ENCODE assay signal across 10 cellular contexts in genomic region chr1:215631489-215631888, GRCh38.
DNase-seq lines count a peak whose midpoint lies in the region; TF ChIP-seq lines count a peak whose summit lies in the region.
"Had no signal": no experiment of that assay in that cellular context is flagged by ENCODE, and none has a peak within 500 bp of the region (broad histone marks: within the 10 kb centered on the region; RNA-seq: fewer than 3 reads in every experiment).

No MANE protein-coding gene starts in this region.

- DNase-seq in A673 (ENCODE audit: low spot score) (peak; percentile 60), HT1080 (ENCODE audit: low read depth) (peak; percentile 66), NCI-H748 (lab: John Stamatoyannopoulos, UW; ENCODE audit: unreplicated experiment) (peak; percentile 79), cerebellar cortex (ENCODE audit: low spot score) (peak; percentile 21), NCI-H1436 treated with DMSO at 0.1 percent for 48 hours (lab: John Stamatoyannopoulos, UW) (no peak), esophagus squamous epithelium (lab: John Stamatoyannopoulos, UW) (no peak), hippocampal formation (lab: John Stamatoyannopoulos, UW) (no peak)
- no peak for DNase-seq in stimulated activated naive CD4-positive, alpha-beta T cell treated with Interleukin-2 at 50 U/mL for 16 hours (lab: John Stamatoyannopoulos, UW)
- DNase-seq: activated CD4-positive, CD25-positive, alpha-beta regulatory T cell; activated naive CD4-positive, alpha-beta T cell treated with anti-CD3 and anti-CD28 coated beads, Interleukin-2, amount 50 U/mL, for 16 hours had no signal

- CTCF ChIA-PET in A673 (lab: Charles Lee): no interaction called here

- intact Hi-C loops in A673 (cut with micrococcal nuclease; ENCODE audit: unreplicated experiment) (no loop called here), esophagus squamous epithelium (cut with DNase I) (no loop called here)

- POLR2A ChIA-PET in A673 (lab: Charles Lee; ENCODE audit: low non-redundant PET): no interaction called here

- WGBS in esophagus squamous epithelium, 2 donors: 14 to 23% methylated on average over 3 of the region's 3 CpGs

- TF ChIP-seq CTCF in A673 (conservative IDR thresholded peaks at IDR 0.05; ENCODE audit: low read depth, low read length): no peak
- no peak for TF ChIP-seq CTCF in esophagus squamous epithelium (IDR thresholded peaks at IDR 0.05)

- H3K4me3 ChIP-seq in A673 (ENCODE audit: low read depth, low read length, poor library complexity, severe bottlenecking) (no peak overlapping the region), esophagus squamous epithelium (no peak overlapping the region)

- no TSS peak for BruUV-seq in A673 (replicated peaks; lab: Mats Ljungman, UMichigan)

- H3K9me3 ChIP-seq in A673 (ENCODE audit: low read depth, low read length, poor library complexity, severe bottlenecking) (no peaks in the 10 kb centered on the region), esophagus squamous epithelium (no peaks in the 10 kb centered on the region)

- H3K27me3 ChIP-seq in A673 (replicated peaks; ENCODE audit: insufficient read depth, low read depth, low read length, poor library complexity) (no peaks in the 10 kb centered on the region), esophagus squamous epithelium (no peaks in the 10 kb centered on the region)

- TF ChIP-seq POLR2A in esophagus squamous epithelium (IDR thresholded peaks at IDR 0.05): no peak

- H3K36me3 ChIP-seq in A673 (ENCODE audit: insufficient read depth, low read length, poor library complexity, severe bottlenecking) (no peaks in the 10 kb centered on the region), esophagus squamous epithelium (no peaks in the 10 kb centered on the region)

- peaks cover 5% of the 10 kb centered on the region for H3K4me1 ChIP-seq in A673 (ENCODE audit: insufficient read depth, low read length, poor library complexity, severe bottlenecking)
- peaks cover 3 to 25% (median 11%) of the 10 kb centered on the region in 3 donors for H3K4me1 ChIP-seq in esophagus squamous epithelium

- no peak overlapping the region for H3K27ac ChIP-seq in A673 (ENCODE audit: low read depth, low read length, poor library complexity, severe bottlenecking)
- no peak overlapping the region for H3K27ac ChIP-seq in esophagus squamous epithelium

Comparison
In these comparisons a context has a peak if more than half of its experiments do, and no peak if none do; other contexts are left out.
1. DNase-seq: peak in A673 (single experiment), HT1080 (single experiment), NCI-H748 (single experiment) and cerebellar cortex (single experiment); none in stimulated activated naive CD4-positive, alpha-beta T cell treated with Interleukin-2 at 50 U/mL for 16 hours (single experiment), NCI-H1436 treated with DMSO at 0.1 percent for 48 hours (single experiment), esophagus squamous epithelium (single experiment) and hippocampal formation (0 of 2).